ENCODE assay signal across 1 cellular context in genomic region chr11:67053896-67054850, GRCh38.
TF ChIP-seq lines count a peak whose summit lies in the region.

No MANE protein-coding gene starts in this region.

TF ChIP-seq in GM12878, 131 proteins besides CTCF, POLR2A, EP300 and RAD21 (continued from another document and continues in another):
- TF ChIP-seq MAX (IDR thresholded peaks at IDR 0.05; ENCODE audit: low read depth, low read length) (no peak), SPI1 (IDR thresholded peaks at IDR 0.05; ENCODE audit: borderline replicate concordance, insufficient read depth, low read depth, low read length) (no peak), SMC3 (IDR thresholded peaks at IDR 0.05; ENCODE audit: borderline replicate concordance, low read length) (peak; percentile 37; the same call in 1 of the 2 replicates), CHD1 (IDR thresholded peaks at IDR 0.05; ENCODE audit: low read depth, low read length) (no peak), PML (IDR thresholded peaks at IDR 0.05; ENCODE audit: low read length) (no peak), ZBED1 (IDR thresholded peaks at IDR 0.05; ENCODE audit: borderline replicate concordance) (no peak), ZBTB33 (IDR thresholded peaks at IDR 0.05) (no peak), ZNF24 (IDR thresholded peaks at IDR 0.05) (no peak), BMI1 (IDR thresholded peaks at IDR 0.05; ENCODE audit: borderline replicate concordance) (no peak), TCF12 (IDR thresholded peaks at IDR 0.05; ENCODE audit: low read depth, low read length) (no peak), ASH2L (IDR thresholded peaks at IDR 0.05; ENCODE audit: borderline replicate concordance, low read depth) (no peak), YY1 (IDR thresholded peaks at IDR 0.05; ENCODE audit: low read depth, low read length) (peak; percentile 59; the same call in 1 of the 2 replicates), NFXL1 (IDR thresholded peaks at IDR 0.05; ENCODE audit: borderline replicate concordance) (no peak), ATF2 (IDR thresholded peaks at IDR 0.05; ENCODE audit: low read length) (no peak), ETV6 (conservative IDR thresholded peaks at IDR 0.05 in 1 of 2, IDR thresholded peaks at IDR 0.05 in 1 of 2; ENCODE audit: borderline replicate concordance in 1 of 2, low read depth in 1 of 2) (no peak), E2F4 (IDR thresholded peaks at IDR 0.05; ENCODE audit: low read depth, low read length) (no peak), CREB1 (IDR thresholded peaks at IDR 0.05; ENCODE audit: low read depth) (peak; percentile 53; the same call in 1 of the 2 replicates), ELK1 (IDR thresholded peaks at IDR 0.05; ENCODE audit: low read depth, low read length) (no peak), MXI1 (IDR thresholded peaks at IDR 0.05; ENCODE audit: low read depth, low read length) (no peak), RUNX3 (IDR thresholded peaks at IDR 0.05; ENCODE audit: low read length) (0 out of 2 replicates have a peak, but pooled peaks have one; percentile 20), RELA (IDR thresholded peaks at IDR 0.05; ENCODE audit: borderline replicate concordance, partially characterized antibody) (no peak), MLLT1 (IDR thresholded peaks at IDR 0.05) (no peak), WRNIP1 (IDR thresholded peaks at IDR 0.05; ENCODE audit: borderline replicate concordance, low read depth, low read length) (no peak), E4F1 (IDR thresholded peaks at IDR 0.05; ENCODE audit: borderline replicate concordance, partially characterized antibody) (no peak), BHLHE40 (IDR thresholded peaks at IDR 0.05; ENCODE audit: borderline replicate concordance in 1 of 2, low read depth in 2 of 2, low read length in 1 of 2) (no peak), BCL11A (IDR thresholded peaks at IDR 0.05; ENCODE audit: low read depth, low read length) (no peak), BCLAF1 (IDR thresholded peaks at IDR 0.05) (no peak), KLF5 (IDR thresholded peaks at IDR 0.05; ENCODE audit: partially characterized antibody) (no peak), FOS (IDR thresholded peaks at IDR 0.05; ENCODE audit: borderline replicate concordance, extremely low read depth, insufficient read length) (no peak), HDAC2 (IDR thresholded peaks at IDR 0.05) (no peak), YBX1 (IDR thresholded peaks at IDR 0.05) (no peak), REST (IDR thresholded peaks at IDR 0.05; ENCODE audit: low read depth, low read length) (no peak), MYC (IDR thresholded peaks at IDR 0.05; ENCODE audit: insufficient read depth, insufficient read length, insufficient replicate concordance, low read length, severe bottlenecking) (no peak), ATF3 (IDR thresholded peaks at IDR 0.05; ENCODE audit: borderline replicate concordance, extremely low read depth, low read depth, low read length) (no peak), PKNOX1 (IDR thresholded peaks at IDR 0.05) (no peak), NKRF (conservative IDR thresholded peaks at IDR 0.05) (no peak)
